Comparison of ENCODE assay signal across 1 cellular context in genomic region chr19:13051581-13052165, GRCh38.
TF ChIP-seq lines count a peak whose summit lies in the region.

No MANE protein-coding gene starts in this region.

TF ChIP-seq in WTC11, 78 proteins besides CTCF, POLR2A, EP300 and RAD21 (continued from another document):
- TF ChIP-seq MLX (CRISPR knock-in tag; IDR thresholded peaks at IDR 0.05) = no peak
- no peak for TF ChIP-seq ETV6 (CRISPR knock-in tag; IDR thresholded peaks at IDR 0.05)
- no peak for TF ChIP-seq TP53 (CRISPR knock-in tag; IDR thresholded peaks at IDR 0.05)
- TF ChIP-seq AFF4 (CRISPR knock-in tag; IDR thresholded peaks at IDR 0.05; ENCODE audit: borderline replicate concordance) = no peak
- TF ChIP-seq EMX1 (CRISPR knock-in tag; IDR thresholded peaks at IDR 0.05) = no peak
- no peak for TF ChIP-seq HMGXB4 (CRISPR knock-in tag; IDR thresholded peaks at IDR 0.05)
- no peak for TF ChIP-seq ESRRA (CRISPR knock-in tag; IDR thresholded peaks at IDR 0.05; ENCODE audit: borderline replicate concordance)
- TF ChIP-seq JUN (CRISPR knock-in tag; IDR thresholded peaks at IDR 0.05) = no peak
- TF ChIP-seq SP1 (CRISPR knock-in tag; conservative IDR thresholded peaks at IDR 0.05) = peak; percentile 65
- peak; percentile 43; the same call in 1 of the 2 replicates for TF ChIP-seq FOXP4 (CRISPR knock-in tag; IDR thresholded peaks at IDR 0.05)
- TF ChIP-seq ZBTB43 (CRISPR knock-in tag; IDR thresholded peaks at IDR 0.05) = no peak
- TF ChIP-seq ZNF532 (CRISPR knock-in tag; IDR thresholded peaks at IDR 0.05; ENCODE audit: borderline replicate concordance) = no peak
- TF ChIP-seq E2F1 (CRISPR knock-in tag; IDR thresholded peaks at IDR 0.05) = no peak
- TF ChIP-seq FOXP1 (CRISPR knock-in tag; IDR thresholded peaks at IDR 0.05; ENCODE audit: borderline replicate concordance) = peak; percentile 50; the same call in 1 of the 2 replicates
- TF ChIP-seq FOXK1 (CRISPR knock-in tag; IDR thresholded peaks at IDR 0.05) = 0 out of 2 replicates have a peak, but pooled peaks have one; percentile 65
- TF ChIP-seq CREM (CRISPR knock-in tag; IDR thresholded peaks at IDR 0.05) = no peak
TF ChIP-seq in WTC11: peak in this region for 9.
